ENCODE assay signal across 22 cellular contexts in genomic region chr3:182121424-182121823, GRCh38.
"Had no signal": no experiment of that assay in that cellular context is flagged by ENCODE, and none has a peak within 500 bp of the region (broad histone marks: within the 10 kb centered on the region; RNA-seq: fewer than 3 reads in every experiment).

No MANE protein-coding gene starts in this region.

- H3K9me3 ChIP-seq: esophagus muscularis mucosa, gastrocnemius medialis, left ventricle myocardium inferior, ovary, suprapubic skin, thyroid gland had no signal

- H3K36me3 ChIP-seq: esophagus muscularis mucosa, gastrocnemius medialis, left ventricle myocardium inferior, ovary, suprapubic skin, thyroid gland had no signal

- H3K36me3 Mint-ChIP-seq: naive B cell; stimulated activated effector memory CD8-positive, alpha-beta T cell treated with anti-CD3 and anti-CD28 coated beads, Interleukin-12 subunit alpha, Interleukin-12 subunit beta, amount 100 ng/mL, for 72 hours; type B pancreatic cell had no signal

- H3K27me3 Mint-ChIP-seq: dendritic cell treated with granulocyte-macrophage colony-stimulating factor and Interleukin-4, amounts not matched to agents 40 ng/mL and 50 ng/mL, for 4 days; effector memory CD8-positive, alpha-beta T cell; naive B cell; progenitor cell of endocrine pancreas; type B pancreatic cell had no signal

- H3K27me3 ChIP-seq: esophagus muscularis mucosa, gastrocnemius medialis, ovary, suprapubic skin, thyroid gland had no signal

- H3K27ac Mint-ChIP-seq: dendritic cell treated with granulocyte-macrophage colony-stimulating factor and Interleukin-4, amounts not matched to agents 40 ng/mL and 50 ng/mL, for 4 days; effector memory CD8-positive, alpha-beta T cell; naive B cell; nephron; progenitor cell of endocrine pancreas; stimulated activated effector memory CD8-positive, alpha-beta T cell treated with anti-CD3 and anti-CD28 coated beads, Interleukin-12 subunit alpha, Interleukin-12 subunit beta, amount 100 ng/mL, for 72 hours; type B pancreatic cell had no signal

- H3K4me1 Mint-ChIP-seq: naive B cell; nephron; stimulated activated effector memory CD8-positive, alpha-beta T cell treated with anti-CD3 and anti-CD28 coated beads, Interleukin-12 subunit alpha, Interleukin-12 subunit beta, amount 100 ng/mL, for 72 hours had no signal

- H3K4me3 Mint-ChIP-seq: dendritic cell treated with granulocyte-macrophage colony-stimulating factor and Interleukin-4, amounts not matched to agents 40 ng/mL and 50 ng/mL, for 4 days; effector memory CD8-positive, alpha-beta T cell; naive B cell; nephron; stimulated activated effector memory CD8-positive, alpha-beta T cell treated with anti-CD3 and anti-CD28 coated beads, Interleukin-12 subunit alpha, Interleukin-12 subunit beta, amount 100 ng/mL, for 72 hours; type B pancreatic cell had no signal

- H3K4me1 ChIP-seq: esophagus muscularis mucosa, gastrocnemius medialis, left ventricle myocardium inferior, suprapubic skin, thyroid gland had no signal

- H3K27ac ChIP-seq: epithelial cell of prostate, esophagus muscularis mucosa, gastrocnemius medialis, left ventricle myocardium inferior, ovary, suprapubic skin, thyroid gland had no signal

- DNase-seq: effector memory CD8-positive, alpha-beta T cell; gastrocnemius medialis; kidney; left cardiac atrium; left ventricle myocardium inferior; mesenchymal stem cell; naive B cell; ovary; right cardiac atrium; stimulated activated CD4-positive, alpha-beta T cell treated with anti-CD3 and anti-CD28 coated beads, Interleukin-4, amount 100 ng/mL, for 1 hour; stimulated activated CD8-positive, alpha-beta memory T cell treated with anti-CD3 and anti-CD28 coated beads, Interleukin-4, amount 100 ng/mL, for 48 hours; stimulated activated naive CD8-positive, alpha-beta T cell treated with anti-CD3 and anti-CD28 coated beads, Interleukin-15, Interleukin-2, amounts not matched to agents 100 U/mL and 50 U/mL, for 24 hours; thyroid gland had no signal

- H3K4me3 ChIP-seq: esophagus muscularis mucosa, gastrocnemius medialis, left ventricle myocardium inferior, lung, ovary, suprapubic skin, thyroid gland had no signal

- H3K9me3 Mint-ChIP-seq: dendritic cell treated with granulocyte-macrophage colony-stimulating factor and Interleukin-4, amounts not matched to agents 40 ng/mL and 50 ng/mL, for 4 days; effector memory CD8-positive, alpha-beta T cell; naive B cell; nephron; type B pancreatic cell had no signal
